Comparison of ENCODE assay signal across 1 cellular context in genomic region chr14:92794547-92794941, GRCh38.
A peak's percentile ranks its signal among the peaks of the same experiment; 100 is the strongest.
TF ChIP-seq lines count a peak whose summit lies in the region.

No MANE protein-coding gene starts in this region.

TF ChIP-seq in HepG2, 621 proteins besides CTCF, POLR2A, EP300 and RAD21 (continued from another document and continues in another):
- TF ChIP-seq ZNF605 (CRISPR knock-in tag; IDR thresholded peaks at IDR 0.05): no peak
- no peak for TF ChIP-seq NONO (IDR thresholded peaks at IDR 0.05)
- TF ChIP-seq NONO (CRISPR knock-in tag; conservative IDR thresholded peaks at IDR 0.05): no peak
- no peak for TF ChIP-seq ERF (CRISPR knock-in tag; IDR thresholded peaks at IDR 0.05)
- no peak for TF ChIP-seq BRCA1 (CRISPR knock-in tag; IDR thresholded peaks at IDR 0.05)
- TF ChIP-seq ZNF878 (CRISPR knock-in tag; IDR thresholded peaks at IDR 0.05): no peak
- TF ChIP-seq, protein P1, sequence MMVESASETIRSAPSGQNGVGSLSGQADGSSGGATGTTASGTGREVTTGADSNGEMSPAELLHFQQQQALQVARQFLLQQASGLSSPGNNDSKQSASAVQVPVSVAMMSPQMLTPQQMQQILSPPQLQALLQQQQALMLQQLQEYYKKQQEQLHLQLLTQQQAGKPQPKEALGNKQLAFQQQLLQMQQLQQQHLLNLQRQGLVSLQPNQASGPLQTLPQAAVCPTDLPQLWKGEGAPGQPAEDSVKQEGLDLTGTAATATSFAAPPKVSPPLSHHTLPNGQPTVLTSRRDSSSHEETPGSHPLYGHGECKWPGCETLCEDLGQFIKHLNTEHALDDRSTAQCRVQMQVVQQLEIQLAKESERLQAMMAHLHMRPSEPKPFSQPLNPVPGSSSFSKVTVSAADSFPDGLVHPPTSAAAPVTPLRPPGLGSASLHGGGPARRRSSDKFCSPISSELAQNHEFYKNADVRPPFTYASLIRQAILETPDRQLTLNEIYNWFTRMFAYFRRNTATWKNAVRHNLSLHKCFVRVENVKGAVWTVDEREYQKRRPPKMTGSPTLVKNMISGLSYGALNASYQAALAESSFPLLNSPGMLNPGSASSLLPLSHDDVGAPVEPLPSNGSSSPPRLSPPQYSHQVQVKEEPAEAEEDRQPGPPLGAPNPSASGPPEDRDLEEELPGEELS (CRISPR knock-in tag; IDR thresholded peaks at IDR 0.05): no peak
- TF ChIP-seq, protein P2, sequence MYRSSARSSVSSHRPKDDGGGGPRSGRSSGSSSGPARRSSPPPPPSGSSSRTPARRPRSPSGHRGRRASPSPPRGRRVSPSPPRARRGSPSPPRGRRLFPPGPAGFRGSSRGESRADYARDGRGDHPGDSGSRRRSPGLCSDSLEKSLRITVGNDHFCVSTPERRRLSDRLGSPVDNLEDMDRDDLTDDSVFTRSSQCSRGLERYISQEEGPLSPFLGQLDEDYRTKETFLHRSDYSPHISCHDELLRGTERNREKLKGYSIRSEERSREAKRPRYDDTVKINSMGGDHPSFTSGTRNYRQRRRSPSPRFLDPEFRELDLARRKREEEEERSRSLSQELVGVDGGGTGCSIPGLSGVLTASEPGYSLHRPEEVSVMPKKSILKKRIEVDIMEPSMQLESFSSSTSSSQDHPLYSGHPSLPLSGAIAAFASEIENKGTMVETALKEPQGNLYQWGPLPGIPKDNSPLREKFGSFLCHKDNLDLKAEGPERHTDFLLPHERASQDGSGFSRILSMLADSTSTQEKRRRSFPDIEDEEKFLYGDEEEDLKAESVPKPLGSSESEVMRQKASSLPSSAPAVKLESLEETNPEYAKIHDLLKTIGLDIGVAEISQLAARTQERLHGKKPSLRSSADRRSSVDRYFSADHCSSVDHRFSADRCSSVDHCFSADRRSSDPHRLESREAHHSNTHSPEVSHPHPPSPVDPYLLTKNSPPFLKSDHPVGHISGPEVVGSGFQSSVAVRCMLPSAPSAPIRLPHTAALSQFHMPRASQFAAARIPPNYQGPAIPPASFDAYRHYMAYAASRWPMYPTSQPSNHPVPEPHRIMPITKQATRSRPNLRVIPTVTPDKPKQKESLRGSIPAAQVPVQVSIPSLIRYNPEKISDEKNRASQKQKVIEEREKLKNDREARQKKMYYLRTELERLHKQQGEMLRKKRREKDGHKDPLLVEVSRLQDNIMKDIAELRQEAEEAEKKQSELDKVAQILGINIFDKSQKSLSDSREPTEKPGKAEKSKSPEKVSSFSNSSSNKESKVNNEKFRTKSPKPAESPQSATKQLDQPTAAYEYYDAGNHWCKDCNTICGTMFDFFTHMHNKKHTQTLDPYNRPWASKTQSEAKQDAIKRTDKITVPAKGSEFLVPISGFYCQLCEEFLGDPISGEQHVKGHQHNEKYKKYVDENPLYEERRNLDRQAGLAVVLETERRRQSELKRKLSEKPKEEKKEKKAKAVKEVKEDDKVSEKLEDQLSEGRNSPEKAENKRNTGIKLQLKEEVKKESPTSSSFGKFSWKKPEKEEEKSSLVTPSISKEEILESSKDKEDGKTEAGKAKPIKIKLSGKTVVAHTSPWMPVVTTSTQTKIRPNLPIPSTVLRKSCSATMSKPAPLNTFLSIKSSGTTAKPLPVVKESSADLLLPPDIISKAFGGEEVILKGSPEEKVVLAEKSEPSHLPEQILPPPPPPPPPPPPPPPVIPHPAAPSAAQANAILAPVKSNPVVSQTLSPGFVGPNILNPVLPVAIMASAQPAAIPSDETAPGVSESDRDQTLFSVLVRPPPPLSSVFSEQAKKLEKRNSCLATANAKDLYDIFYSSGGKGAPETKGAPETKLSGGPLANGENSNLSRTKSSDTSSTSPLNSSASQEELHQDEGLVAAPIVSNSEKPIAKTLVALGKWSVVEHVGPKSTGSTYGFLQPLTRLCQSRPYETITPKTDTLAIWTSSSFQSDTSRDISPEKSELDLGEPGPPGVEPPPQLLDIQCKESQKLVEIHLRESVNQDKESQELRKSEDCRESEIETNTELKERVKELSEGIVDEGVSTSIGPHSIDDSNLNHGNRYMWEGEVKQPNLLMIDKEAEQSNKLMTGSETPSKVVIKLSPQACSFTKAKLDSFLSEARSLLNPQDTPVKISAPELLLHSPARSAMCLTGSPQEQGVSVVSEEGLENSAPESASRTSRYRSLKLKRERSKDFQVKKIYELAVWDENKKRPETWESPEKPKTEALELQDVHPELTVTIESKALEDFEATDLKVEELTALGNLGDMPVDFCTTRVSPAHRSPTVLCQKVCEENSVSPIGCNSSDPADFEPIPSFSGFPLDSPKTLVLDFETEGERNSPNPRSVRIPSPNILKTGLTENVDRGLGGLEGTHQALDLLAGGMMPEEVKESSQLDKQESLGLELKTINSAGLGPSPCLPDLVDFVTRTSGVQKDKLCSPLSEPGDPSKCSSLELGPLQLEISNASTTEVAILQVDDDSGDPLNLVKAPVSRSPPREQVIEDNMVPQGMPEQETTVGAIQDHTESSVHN (CRISPR knock-in tag; IDR thresholded peaks at IDR 0.05): no peak; the same call in 1 of the 2 replicates
- peak; percentile 4; the same call in 1 of the 2 replicates for TF ChIP-seq TGIF2 (CRISPR knock-in tag; IDR thresholded peaks at IDR 0.05)
- no peak for TF ChIP-seq MAFK (conservative IDR thresholded peaks at IDR 0.05 in 1 of 2, IDR thresholded peaks at IDR 0.05 in 1 of 2; ENCODE audit: low read length in 2 of 2)
- TF ChIP-seq ETV6 (CRISPR knock-in tag; conservative IDR thresholded peaks at IDR 0.05): no peak
- TF ChIP-seq ZNF264 (CRISPR knock-in tag; IDR thresholded peaks at IDR 0.05): peak; percentile 56; the same call in 1 of the 2 replicates
- TF ChIP-seq ZNF816 (CRISPR knock-in tag; IDR thresholded peaks at IDR 0.05; ENCODE audit: borderline replicate concordance): no peak
- TF ChIP-seq, protein P3, sequence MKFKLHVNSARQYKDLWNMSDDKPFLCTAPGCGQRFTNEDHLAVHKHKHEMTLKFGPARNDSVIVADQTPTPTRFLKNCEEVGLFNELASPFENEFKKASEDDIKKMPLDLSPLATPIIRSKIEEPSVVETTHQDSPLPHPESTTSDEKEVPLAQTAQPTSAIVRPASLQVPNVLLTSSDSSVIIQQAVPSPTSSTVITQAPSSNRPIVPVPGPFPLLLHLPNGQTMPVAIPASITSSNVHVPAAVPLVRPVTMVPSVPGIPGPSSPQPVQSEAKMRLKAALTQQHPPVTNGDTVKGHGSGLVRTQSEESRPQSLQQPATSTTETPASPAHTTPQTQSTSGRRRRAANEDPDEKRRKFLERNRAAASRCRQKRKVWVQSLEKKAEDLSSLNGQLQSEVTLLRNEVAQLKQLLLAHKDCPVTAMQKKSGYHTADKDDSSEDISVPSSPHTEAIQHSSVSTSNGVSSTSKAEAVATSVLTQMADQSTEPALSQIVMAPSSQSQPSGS (CRISPR knock-in tag; IDR thresholded peaks at IDR 0.05): no peak
- no peak for TF ChIP-seq TOPORS (CRISPR knock-in tag; IDR thresholded peaks at IDR 0.05)
- TF ChIP-seq POLR2AphosphoS5 (IDR thresholded peaks at IDR 0.05; ENCODE audit: low read depth, low read length): no peak
- no peak for TF ChIP-seq ZMYM2 (CRISPR knock-in tag; IDR thresholded peaks at IDR 0.05)
- no peak for TF ChIP-seq REXO4 (CRISPR knock-in tag; IDR thresholded peaks at IDR 0.05; ENCODE audit: borderline replicate concordance)
- no peak for TF ChIP-seq ZNF556 (CRISPR knock-in tag; IDR thresholded peaks at IDR 0.05; ENCODE audit: borderline replicate concordance)
- no peak for TF ChIP-seq KDM5B (CRISPR knock-in tag; IDR thresholded peaks at IDR 0.05; ENCODE audit: borderline replicate concordance)
- TF ChIP-seq ARNTL (CRISPR knock-in tag; IDR thresholded peaks at IDR 0.05): no peak
- TF ChIP-seq NCOA5 (CRISPR knock-in tag; IDR thresholded peaks at IDR 0.05): no peak
- no peak for TF ChIP-seq SALL1 (CRISPR knock-in tag; IDR thresholded peaks at IDR 0.05)
- TF ChIP-seq ZKSCAN8 (CRISPR knock-in tag; IDR thresholded peaks at IDR 0.05; ENCODE audit: borderline replicate concordance): no peak
- no peak for TF ChIP-seq ZNF552 (CRISPR knock-in tag; IDR thresholded peaks at IDR 0.05; ENCODE audit: borderline replicate concordance)
- TF ChIP-seq E2F1 (CRISPR knock-in tag; IDR thresholded peaks at IDR 0.05): no peak
- no peak for TF ChIP-seq THYN1 (CRISPR knock-in tag; IDR thresholded peaks at IDR 0.05; ENCODE audit: borderline replicate concordance, low read depth)
- no peak for TF ChIP-seq ZNF432 (CRISPR knock-in tag; IDR thresholded peaks at IDR 0.05; ENCODE audit: borderline replicate concordance)
- TF ChIP-seq, protein P4, sequence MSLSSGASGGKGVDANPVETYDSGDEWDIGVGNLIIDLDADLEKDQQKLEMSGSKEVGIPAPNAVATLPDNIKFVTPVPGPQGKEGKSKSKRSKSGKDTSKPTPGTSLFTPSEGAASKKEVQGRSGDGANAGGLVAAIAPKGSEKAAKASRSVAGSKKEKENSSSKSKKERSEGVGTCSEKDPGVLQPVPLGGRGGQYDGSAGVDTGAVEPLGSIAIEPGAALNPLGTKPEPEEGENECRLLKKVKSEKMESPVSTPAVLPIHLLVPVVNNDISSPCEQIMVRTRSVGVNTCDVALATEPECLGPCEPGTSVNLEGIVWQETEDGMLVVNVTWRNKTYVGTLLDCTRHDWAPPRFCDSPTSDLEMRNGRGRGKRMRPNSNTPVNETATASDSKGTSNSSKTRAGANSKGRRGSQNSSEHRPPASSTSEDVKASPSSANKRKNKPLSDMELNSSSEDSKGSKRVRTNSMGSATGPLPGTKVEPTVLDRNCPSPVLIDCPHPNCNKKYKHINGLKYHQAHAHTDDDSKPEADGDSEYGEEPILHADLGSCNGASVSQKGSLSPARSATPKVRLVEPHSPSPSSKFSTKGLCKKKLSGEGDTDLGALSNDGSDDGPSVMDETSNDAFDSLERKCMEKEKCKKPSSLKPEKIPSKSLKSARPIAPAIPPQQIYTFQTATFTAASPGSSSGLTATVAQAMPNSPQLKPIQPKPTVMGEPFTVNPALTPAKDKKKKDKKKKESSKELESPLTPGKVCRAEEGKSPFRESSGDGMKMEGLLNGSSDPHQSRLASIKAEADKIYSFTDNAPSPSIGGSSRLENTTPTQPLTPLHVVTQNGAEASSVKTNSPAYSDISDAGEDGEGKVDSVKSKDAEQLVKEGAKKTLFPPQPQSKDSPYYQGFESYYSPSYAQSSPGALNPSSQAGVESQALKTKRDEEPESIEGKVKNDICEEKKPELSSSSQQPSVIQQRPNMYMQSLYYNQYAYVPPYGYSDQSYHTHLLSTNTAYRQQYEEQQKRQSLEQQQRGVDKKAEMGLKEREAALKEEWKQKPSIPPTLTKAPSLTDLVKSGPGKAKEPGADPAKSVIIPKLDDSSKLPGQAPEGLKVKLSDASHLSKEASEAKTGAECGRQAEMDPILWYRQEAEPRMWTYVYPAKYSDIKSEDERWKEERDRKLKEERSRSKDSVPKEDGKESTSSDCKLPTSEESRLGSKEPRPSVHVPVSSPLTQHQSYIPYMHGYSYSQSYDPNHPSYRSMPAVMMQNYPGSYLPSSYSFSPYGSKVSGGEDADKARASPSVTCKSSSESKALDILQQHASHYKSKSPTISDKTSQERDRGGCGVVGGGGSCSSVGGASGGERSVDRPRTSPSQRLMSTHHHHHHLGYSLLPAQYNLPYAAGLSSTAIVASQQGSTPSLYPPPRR (CRISPR knock-in tag; IDR thresholded peaks at IDR 0.05; ENCODE audit: borderline replicate concordance): no peak
- no peak for TF ChIP-seq ZBTB3 (CRISPR knock-in tag; IDR thresholded peaks at IDR 0.05; ENCODE audit: borderline replicate concordance, low read depth)
- TF ChIP-seq LCORL (IDR thresholded peaks at IDR 0.05): no peak
- TF ChIP-seq LCORL (CRISPR knock-in tag; IDR thresholded peaks at IDR 0.05): no peak
- no peak for TF ChIP-seq KDM3A (CRISPR knock-in tag; IDR thresholded peaks at IDR 0.05; ENCODE audit: low read depth)
- TF ChIP-seq SP1 (IDR thresholded peaks at IDR 0.05): no peak
- TF ChIP-seq SP1 (CRISPR knock-in tag; IDR thresholded peaks at IDR 0.05): no peak
- TF ChIP-seq ZNF253 (CRISPR knock-in tag; IDR thresholded peaks at IDR 0.05; ENCODE audit: borderline replicate concordance): no peak
- TF ChIP-seq POGZ (CRISPR knock-in tag; IDR thresholded peaks at IDR 0.05): no peak
- TF ChIP-seq PHF21A (CRISPR knock-in tag; IDR thresholded peaks at IDR 0.05): no peak
- no peak for TF ChIP-seq AGO1 (IDR thresholded peaks at IDR 0.05; ENCODE audit: low read depth, low read length, poor library complexity, severe bottlenecking)
- no peak for TF ChIP-seq FOXM1 (CRISPR knock-in tag; IDR thresholded peaks at IDR 0.05)
- no peak for TF ChIP-seq ZNF256 (CRISPR knock-in tag; conservative IDR thresholded peaks at IDR 0.05)
- no peak for TF ChIP-seq SMYD3 (CRISPR knock-in tag; IDR thresholded peaks at IDR 0.05)
- TF ChIP-seq TFDP1 (CRISPR knock-in tag; IDR thresholded peaks at IDR 0.05; ENCODE audit: borderline replicate concordance): no peak
- no peak for TF ChIP-seq MTA1 (CRISPR knock-in tag; IDR thresholded peaks at IDR 0.05; ENCODE audit: borderline replicate concordance)
- no peak for TF ChIP-seq ZNF792 (CRISPR knock-in tag; IDR thresholded peaks at IDR 0.05)
- TF ChIP-seq ZNF652 (CRISPR knock-in tag; IDR thresholded peaks at IDR 0.05; ENCODE audit: borderline replicate concordance, low read depth): no peak
- TF ChIP-seq ZNF317 (CRISPR knock-in tag; IDR thresholded peaks at IDR 0.05): no peak
- no peak for TF ChIP-seq TEAD3 (CRISPR knock-in tag; optimal IDR thresholded peaks at IDR 0.05; ENCODE audit: borderline replicate concordance)
- TF ChIP-seq, protein P5, sequence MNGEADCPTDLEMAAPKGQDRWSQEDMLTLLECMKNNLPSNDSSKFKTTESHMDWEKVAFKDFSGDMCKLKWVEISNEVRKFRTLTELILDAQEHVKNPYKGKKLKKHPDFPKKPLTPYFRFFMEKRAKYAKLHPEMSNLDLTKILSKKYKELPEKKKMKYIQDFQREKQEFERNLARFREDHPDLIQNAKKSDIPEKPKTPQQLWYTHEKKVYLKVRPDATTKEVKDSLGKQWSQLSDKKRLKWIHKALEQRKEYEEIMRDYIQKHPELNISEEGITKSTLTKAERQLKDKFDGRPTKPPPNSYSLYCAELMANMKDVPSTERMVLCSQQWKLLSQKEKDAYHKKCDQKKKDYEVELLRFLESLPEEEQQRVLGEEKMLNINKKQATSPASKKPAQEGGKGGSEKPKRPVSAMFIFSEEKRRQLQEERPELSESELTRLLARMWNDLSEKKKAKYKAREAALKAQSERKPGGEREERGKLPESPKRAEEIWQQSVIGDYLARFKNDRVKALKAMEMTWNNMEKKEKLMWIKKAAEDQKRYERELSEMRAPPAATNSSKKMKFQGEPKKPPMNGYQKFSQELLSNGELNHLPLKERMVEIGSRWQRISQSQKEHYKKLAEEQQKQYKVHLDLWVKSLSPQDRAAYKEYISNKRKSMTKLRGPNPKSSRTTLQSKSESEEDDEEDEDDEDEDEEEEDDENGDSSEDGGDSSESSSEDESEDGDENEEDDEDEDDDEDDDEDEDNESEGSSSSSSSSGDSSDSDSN (CRISPR knock-in tag; IDR thresholded peaks at IDR 0.05): peak; percentile 64
